26 cellular contexts compared by ENCODE assay signal in the genomic region with DNA sequence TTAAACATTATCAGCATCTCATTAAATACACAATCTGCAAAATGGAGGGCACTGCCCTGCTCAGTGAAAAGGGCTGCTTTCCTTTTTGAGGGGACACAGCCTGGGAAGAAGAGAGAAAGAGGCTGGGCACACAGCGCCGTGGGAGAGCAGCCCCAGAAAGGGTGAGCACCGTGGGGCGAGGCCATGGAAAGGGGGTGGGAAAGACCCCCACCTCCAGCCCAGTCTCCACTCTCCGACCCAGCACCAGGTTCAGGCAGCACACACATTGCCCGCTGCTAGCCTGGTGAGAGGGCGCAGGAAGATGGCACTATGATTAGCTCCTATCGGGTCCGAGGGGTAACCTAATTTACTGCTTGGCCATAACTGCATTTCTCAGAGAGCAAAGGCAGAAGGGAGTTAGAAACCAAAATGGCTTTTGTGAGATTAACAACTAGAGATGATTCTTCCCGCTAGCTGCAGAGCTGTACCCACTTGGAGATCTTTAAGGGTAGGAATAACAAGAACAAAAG.
"Had no signal": no experiment of that assay in that cellular context is flagged by ENCODE, and none has a peak within 500 bp of the region (broad histone marks: within the 10 kb centered on the region; RNA-seq: fewer than 3 reads in every experiment).

No MANE protein-coding gene starts in this region.

- H3K27me3 Mint-ChIP-seq: naive B cell; stimulated activated naive B cell treated with anti-CD40 and anti-IgM and Interleukin-4, amounts not matched to agents 10 μg/mL and 1 μg/mL and 100 μg/mL, for 72 hours; stimulated activated naive CD8-positive, alpha-beta T cell treated with anti-CD3 and anti-CD28 coated beads, Interleukin-15, Interleukin-2, amounts not matched to agents 100 ng/mL and 50 ng/mL, for 24 hours had no signal

- DNase-seq: naive B cell; natural killer cell; occipital lobe; pancreas; retina; right lobe of liver; sigmoid colon; small intestine; stimulated activated CD4-positive, alpha-beta T cell treated with anti-CD3 and anti-CD28 coated beads, Interleukin-15, amount 100 ng/mL, for 24 hours; stimulated activated CD4-positive, alpha-beta T cell treated with anti-CD3 and anti-CD28 coated beads, Interleukin-2, amount 100 ng/mL, for 24 hours; stimulated activated CD4-positive, alpha-beta T cell treated with anti-CD3 and anti-CD28 coated beads, Interleukin-2, amount 100 ng/mL, for 48 hours; stimulated activated CD4-positive, alpha-beta T cell treated with anti-CD3 and anti-CD28 coated beads, Interleukin-4, amount 100 ng/mL, for 24 hours; stimulated activated naive B cell treated with anti-CD40 and anti-IgM and Interleukin-4, amounts not matched to agents 10 μg/mL and 1 μg/mL and 100 μg/mL, for 72 hours; stimulated activated naive CD4-positive, alpha-beta T cell treated with Interleukin-2 at 50 U/mL for 16 hours; stomach; thyroid gland; trophoblast cell; upper lobe of left lung had no signal

- H3K4me1 Mint-ChIP-seq: natural killer cell had no signal

- H3K36me3 Mint-ChIP-seq: natural killer cell had no signal

- H3K4me2 ChIP-seq: neural progenitor cell had no signal

- H3K9ac ChIP-seq: neural progenitor cell had no signal

- H3K27me3 ChIP-seq: neural progenitor cell, pancreas, right lobe of liver, sigmoid colon, stomach, thyroid gland, tibial nerve, upper lobe of left lung, vagina had no signal

- H3K27ac ChIP-seq: neural progenitor cell, pancreas, prostate gland, right lobe of liver, sigmoid colon, stomach, thoracic aorta, thyroid gland, upper lobe of left lung, vagina had no signal

- H3K4me3 ChIP-seq: neural progenitor cell, pancreas, prostate gland, right lobe of liver, sigmoid colon, stomach, thoracic aorta, thyroid gland, tibial nerve, upper lobe of left lung, vagina had no signal

- H3K9me3 ChIP-seq: pancreas, prostate gland, right lobe of liver, sigmoid colon, stomach, thoracic aorta, thyroid gland, tibial nerve, upper lobe of left lung, vagina had no signal

- H2AFZ ChIP-seq: neural progenitor cell had no signal

- ATAC-seq: natural killer cell; pancreas; right cardiac atrium; right lobe of liver; stimulated activated naive B cell treated with anti-CD40 and anti-IgM and Interleukin-4, amounts not matched to agents 10 μg/mL and 1 μg/mL and 100 μg/mL, for 72 hours had no signal

- H3K4me3 Mint-ChIP-seq: naive B cell; natural killer cell; nephron; neural progenitor cell; stimulated activated naive B cell treated with anti-CD40 and anti-IgM and Interleukin-4, amounts not matched to agents 10 μg/mL and 1 μg/mL and 100 μg/mL, for 72 hours; stimulated activated naive CD8-positive, alpha-beta T cell treated with anti-CD3 and anti-CD28 coated beads, Interleukin-15, Interleukin-2, amounts not matched to agents 100 ng/mL and 50 ng/mL, for 24 hours had no signal

- H3K36me3 ChIP-seq: neural progenitor cell, prostate gland had no signal

- H3K4me1 ChIP-seq: neural progenitor cell, pancreas, prostate gland, stomach, upper lobe of left lung, vagina had no signal

- H3K27ac Mint-ChIP-seq: natural killer cell; neural progenitor cell; stimulated activated naive CD8-positive, alpha-beta T cell treated with anti-CD3 and anti-CD28 coated beads, Interleukin-15, Interleukin-2, amounts not matched to agents 100 ng/mL and 50 ng/mL, for 24 hours had no signal

- H3K9me3 Mint-ChIP-seq: naive B cell; natural killer cell; nephron; neural progenitor cell; stimulated activated naive B cell treated with anti-CD40 and anti-IgM and Interleukin-4, amounts not matched to agents 10 μg/mL and 1 μg/mL and 100 μg/mL, for 72 hours; stimulated activated naive CD8-positive, alpha-beta T cell treated with anti-CD3 and anti-CD28 coated beads, Interleukin-15, Interleukin-2, amounts not matched to agents 100 ng/mL and 50 ng/mL, for 24 hours had no signal
